23 cellular contexts compared by ENCODE assay signal in the genomic region with DNA sequence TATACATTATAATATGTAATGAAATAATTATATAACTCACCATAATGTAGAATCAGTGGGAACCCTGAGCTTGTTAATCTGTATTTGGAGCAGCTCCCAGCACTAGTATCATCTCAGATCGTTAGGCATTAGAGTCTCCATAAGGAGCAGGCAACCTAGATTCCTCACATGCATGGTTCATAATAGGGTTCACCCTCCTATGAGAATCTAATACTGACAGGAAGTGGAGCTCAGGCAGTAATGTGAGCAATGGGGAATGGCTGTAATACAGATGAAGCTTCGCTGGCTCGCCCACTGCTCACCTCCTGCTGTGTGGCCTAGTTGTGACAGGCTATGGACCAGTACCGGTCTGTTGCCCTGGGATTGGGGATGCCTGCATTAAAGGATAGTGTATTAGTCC. TPM values are rescaled to one million over a fixed set of nuclear protein-coding genes. Genes with fewer than 3 reads are reported as not detected.
DNase-seq lines count a peak whose midpoint lies in the region; ATAC-seq and TF ChIP-seq lines count a peak whose summit lies in the region.
"Had no signal": no experiment of that assay in that cellular context is flagged by ENCODE, and none has a peak within 500 bp of the region (broad histone marks: within the 10 kb centered on the region; RNA-seq: fewer than 3 reads in every experiment).

No MANE protein-coding gene starts in this region.

- no peaks in the 10 kb centered on the region for H3K27me3 Mint-ChIP-seq in activated CD4-positive, alpha-beta T cell treated with anti-CD3 and anti-CD28 coated beads, Interleukin-2, amount 10 ng/mL, durations not matched to agents 24 days and 14 days
- H3K27me3 Mint-ChIP-seq in activated CD4-positive, alpha-beta T cell treated with anti-CD3 and anti-CD28 coated beads for 36 hours = no peaks in the 10 kb centered on the region
- H3K27me3 Mint-ChIP-seq in T-helper 17 cell (no peaks in the 10 kb centered on the region), glutamatergic neuron (ENCODE audit: unreplicated experiment) (peaks cover 3% of the 10 kb centered on the region), T-cell (no peaks in the 10 kb centered on the region)

- peaks cover 30% of the 10 kb centered on the region for H3K36me3 Mint-ChIP-seq in activated CD4-positive, alpha-beta T cell treated with anti-CD3 and anti-CD28 coated beads, Interleukin-2, amount 10 ng/mL, durations not matched to agents 24 days and 14 days (ENCODE audit: low read depth)
- H3K36me3 Mint-ChIP-seq in activated CD4-positive, alpha-beta T cell treated with anti-CD3 and anti-CD28 coated beads for 36 hours (ENCODE audit: low read depth) = peaks cover 24% of the 10 kb centered on the region
- H3K36me3 Mint-ChIP-seq in T-helper 17 cell (ENCODE audit: low read depth) (peaks cover 4% of the 10 kb centered on the region), glutamatergic neuron (ENCODE audit: unreplicated experiment) (peaks cover 9% of the 10 kb centered on the region), T-cell (peaks cover 33% of the 10 kb centered on the region)

- intact Hi-C loops in activated CD4-positive, alpha-beta T cell treated with anti-CD3 and anti-CD28 coated beads, Interleukin-2, amount 10 ng/mL, durations not matched to agents 24 days and 14 days (cut with micrococcal nuclease) = no loop called here
- intact Hi-C loops in activated CD4-positive, alpha-beta T cell treated with anti-CD3 and anti-CD28 coated beads for 36 hours (cut with DNase I, micrococcal nuclease) = no loop called here

- no peak for ATAC-seq in activated CD4-positive, alpha-beta T cell treated with anti-CD3 and anti-CD28 coated beads for 36 hours
- ATAC-seq in T-helper 17 cell = no peak
- no peak for ATAC-seq in T-cell (replicated peaks in 1 of 4)

- DNase-seq in activated CD4-positive, alpha-beta T cell treated with anti-CD3 and anti-CD28 coated beads, Interleukin-2, amount 10 ng/mL, durations not matched to agents 24 days and 14 days = peak; percentile 37
- no peak for DNase-seq in activated CD4-positive, alpha-beta T cell treated with anti-CD3 and anti-CD28 coated beads for 36 hours
- DNase-seq in T-helper 17 cell = no peak
- no peak for DNase-seq in glutamatergic neuron
- DNase-seq in SKM-1 (lab: John Stamatoyannopoulos, UW; ENCODE audit: unreplicated experiment) = no peak
- no peak for DNase-seq in coronary artery (ENCODE audit: low spot score)
- DNase-seq in T-cell = no peak
- DNase-seq: 8988T, ACHN, BE2C, DMS153, DND-41, GM23248, HFFc6, IMR-90, MM.1S, NCI-H2029, NCI-H526 treated with DMSO at 0.1 percent for 48 hours, Right ventricle myocardium superior, RPMI8226 had no signal

- H3K4me3 Mint-ChIP-seq in activated CD4-positive, alpha-beta T cell treated with anti-CD3 and anti-CD28 coated beads, Interleukin-2, amount 10 ng/mL, durations not matched to agents 24 days and 14 days = no peak overlapping the region
- no peak overlapping the region for H3K4me3 Mint-ChIP-seq in activated CD4-positive, alpha-beta T cell treated with anti-CD3 and anti-CD28 coated beads for 36 hours
- no peak overlapping the region for H3K4me3 Mint-ChIP-seq in T-helper 17 cell
- no peak overlapping the region for H3K4me3 Mint-ChIP-seq in glutamatergic neuron (ENCODE audit: unreplicated experiment)
- no peak overlapping the region for H3K4me3 Mint-ChIP-seq in T-cell
- H3K4me3 Mint-ChIP-seq: CD14-positive monocyte, HFFc6 had no signal

- POLR2A ChIA-PET in activated CD4-positive, alpha-beta T cell treated with anti-CD3 and anti-CD28 coated beads for 36 hours (lab: Charles Lee) = no interaction called here
- POLR2A ChIA-PET in T-cell (lab: Charles Lee) = no interaction called here

- H3K9me3 ChIP-seq in T-helper 17 cell (ENCODE audit: control insufficient read depth, low read length, poor library complexity, severe bottlenecking) = no peaks in the 10 kb centered on the region
- H3K9me3 ChIP-seq: BE2C, HAP-1 had no signal

- H3K27ac Mint-ChIP-seq in activated CD4-positive, alpha-beta T cell treated with anti-CD3 and anti-CD28 coated beads, Interleukin-2, amount 10 ng/mL, durations not matched to agents 24 days and 14 days = no peak overlapping the region
- H3K27ac Mint-ChIP-seq in activated CD4-positive, alpha-beta T cell treated with anti-CD3 and anti-CD28 coated beads for 36 hours = no peak overlapping the region
- H3K27ac Mint-ChIP-seq in T-helper 17 cell (peak overlapping the region; percentile 72), glutamatergic neuron (ENCODE audit: unreplicated experiment) (peak overlapping the region; percentile 55), T-cell (no peak overlapping the region)
- H3K27ac Mint-ChIP-seq: HFFc6 had no signal

- CTCF ChIA-PET in activated CD4-positive, alpha-beta T cell treated with anti-CD3 and anti-CD28 coated beads for 36 hours (lab: Charles Lee) = no interaction called here
- CTCF ChIA-PET in T-cell (lab: Charles Lee) = interaction anchor here in 1 of 2 donors (1.0 kb wide), 1 partner anchor 94 kb away, joined by 3 read pairs; no protein-coding TSS in a partner anchor

- H3K4me1 Mint-ChIP-seq in activated CD4-positive, alpha-beta T cell treated with anti-CD3 and anti-CD28 coated beads, Interleukin-2, amount 10 ng/mL, durations not matched to agents 24 days and 14 days = peaks cover 2% of the 10 kb centered on the region
- H3K4me1 Mint-ChIP-seq in activated CD4-positive, alpha-beta T cell treated with anti-CD3 and anti-CD28 coated beads for 36 hours = peaks cover 22% of the 10 kb centered on the region
- H3K4me1 Mint-ChIP-seq in T-helper 17 cell = peaks cover 23% of the 10 kb centered on the region
- H3K4me1 Mint-ChIP-seq in glutamatergic neuron (ENCODE audit: low read depth, unreplicated experiment) = peaks cover 7% of the 10 kb centered on the region
- H3K4me1 Mint-ChIP-seq in T-cell = peaks cover 42 to 46% (median 44%) of the 10 kb centered on the region in 3 donors
- H3K4me1 Mint-ChIP-seq: CD14-positive monocyte had no signal

- H3K4me3 ChIP-seq in coronary artery = no peak overlapping the region
- H3K4me3 ChIP-seq: GM23248, HAP-1 had no signal

- no peak overlapping the region for H3K27ac ChIP-seq in coronary artery
- H3K27ac ChIP-seq: GM23248, KMS-11 had no signal

- no peaks in the 10 kb centered on the region for H3K9me3 Mint-ChIP-seq in activated CD4-positive, alpha-beta T cell treated with anti-CD3 and anti-CD28 coated beads, Interleukin-2, amount 10 ng/mL, durations not matched to agents 24 days and 14 days
- H3K9me3 Mint-ChIP-seq in activated CD4-positive, alpha-beta T cell treated with anti-CD3 and anti-CD28 coated beads for 36 hours (ENCODE audit: low read depth) = no peaks in the 10 kb centered on the region
- H3K9me3 Mint-ChIP-seq in glutamatergic neuron (ENCODE audit: unreplicated experiment) (peaks cover 4% of the 10 kb centered on the region), T-cell (no peaks in the 10 kb centered on the region)
- H3K9me3 Mint-ChIP-seq: CD14-positive monocyte, HFFc6 had no signal

- TF ChIP-seq CTCF in glutamatergic neuron (IDR thresholded peaks at IDR 0.05; ENCODE audit: partially characterized antibody, unreplicated experiment) (no peak), coronary artery (IDR thresholded peaks at IDR 0.05) (no peak)

RNA-seq across cellular contexts. Expression of a gene that starts 49.5 kb away (rescaled TPM):
- 26.3 and 31.3 TPM in 2 replicates for total RNA-seq in activated CD4-positive, alpha-beta T cell treated with anti-CD3 and anti-CD28 coated beads, Interleukin-2, amount 10 ng/mL, durations not matched to agents 24 days and 14 days
- 10 to 100 TPM; 21.0 to 26.3 TPM for total RNA-seq in activated CD4-positive, alpha-beta T cell treated with anti-CD3 and anti-CD28 coated beads for 36 hours
- total RNA-seq in T-helper 17 cell (10 to 100 TPM; 19.6 to 20.6 TPM), glutamatergic neuron (ENCODE audit: unreplicated experiment) (27.0 TPM), T-cell (10 to 100 TPM; 27.1 to 35.9 (median 32.4) TPM)

RNA-seq across cellular contexts. Expression of a gene that starts 52.5 kb away (rescaled TPM):
- total RNA-seq in activated CD4-positive, alpha-beta T cell treated with anti-CD3 and anti-CD28 coated beads, Interleukin-2, amount 10 ng/mL, durations not matched to agents 24 days and 14 days = 9.7 and 10.3 TPM in 2 replicates
- 10 to 100 TPM in 1 of 2 experiments, 1 to 10 TPM in 1; 7.9 to 10.1 TPM for total RNA-seq in activated CD4-positive, alpha-beta T cell treated with anti-CD3 and anti-CD28 coated beads for 36 hours
- total RNA-seq in T-helper 17 cell (1 to 10 TPM; 5.0 to 6.3 TPM), glutamatergic neuron (ENCODE audit: unreplicated experiment) (18.9 TPM), T-cell (10 to 100 TPM in 3 of 5 donors, 1 to 10 TPM in 2; 3.6 to 13.0 (median 10.6) TPM)

RNA-seq across cellular contexts. Expression of a gene that starts 52.8 kb away (rescaled TPM):
- 31.5 and 32.1 TPM in 2 replicates for total RNA-seq in activated CD4-positive, alpha-beta T cell treated with anti-CD3 and anti-CD28 coated beads, Interleukin-2, amount 10 ng/mL, durations not matched to agents 24 days and 14 days
- 10 to 100 TPM; 25.5 to 26.7 TPM for total RNA-seq in activated CD4-positive, alpha-beta T cell treated with anti-CD3 and anti-CD28 coated beads for 36 hours
- total RNA-seq in T-helper 17 cell (10 to 100 TPM; 68.1 to 69.9 TPM), glutamatergic neuron (ENCODE audit: unreplicated experiment) (15.1 TPM), T-cell (10 to 100 TPM; 19.7 to 35.8 (median 28.0) TPM)

Comparison
In these comparisons a context has a peak if more than half of its experiments do, and no peak if none do; other contexts are left out.
1. H3K27ac Mint-ChIP-seq: peak in T-helper 17 cell (single experiment) and glutamatergic neuron (single experiment); none in activated CD4-positive, alpha-beta T cell treated with anti-CD3 and anti-CD28 coated beads, Interleukin-2, amount 10 ng/mL, durations not matched to agents 24 days and 14 days (single experiment), activated CD4-positive, alpha-beta T cell treated with anti-CD3 and anti-CD28 coated beads for 36 hours (single experiment) and T-cell (0 of 2).